Comparison of ENCODE assay signal across 17 cellular contexts in the genomic region with DNA sequence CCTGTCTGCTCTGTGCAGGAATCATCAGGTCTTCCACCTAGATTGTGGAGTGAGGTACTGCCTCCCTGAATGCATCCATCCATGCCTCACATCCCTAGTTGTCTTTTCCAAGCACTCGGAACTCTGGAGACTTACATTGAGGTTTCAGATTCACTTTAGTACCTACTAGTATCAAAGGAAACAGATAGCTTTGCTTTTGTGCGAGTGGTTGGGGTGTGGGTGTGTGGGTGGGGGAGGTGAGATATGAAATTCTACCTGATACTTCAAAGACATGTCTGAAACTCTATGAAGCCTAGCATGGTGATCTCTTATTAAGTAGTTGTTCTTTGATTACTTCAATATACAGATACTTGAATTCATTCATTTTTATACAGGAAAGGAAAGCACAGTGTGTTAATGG.
DNase-seq lines count a peak whose midpoint lies in the region; ATAC-seq, FAIRE-seq and TF ChIP-seq lines count a peak whose summit lies in the region.
"Had no signal": no experiment of that assay in that cellular context is flagged by ENCODE, and none has a peak within 500 bp of the region (broad histone marks: within the 10 kb centered on the region; RNA-seq: fewer than 3 reads in every experiment).

No MANE protein-coding gene starts in this region.

- ATAC-seq in HG03442 (IDR thresholded peaks at IDR 0.05; ENCODE audit: unreplicated experiment), result no peak
- ATAC-seq: heart left ventricle had no signal

- peak overlapping the region; percentile 11 for H3K4me3 Mint-ChIP-seq in activated naive CD4-positive, alpha-beta T cell treated with anti-CD3 and anti-CD28 coated beads, Interleukin-2, amount 50 U/mL, for 24 hours
- H3K4me3 Mint-ChIP-seq: B cell, neural crest cell had no signal

- H3K4me3 ChIP-seq in LNCaP clone FGC (ENCODE audit: low read depth, low read length) (peak overlapping the region; percentile 42), WERI-Rb-1 (ENCODE audit: low read depth, low read length) (no peak overlapping the region)
- H3K4me3 ChIP-seq: breast epithelium, dorsolateral prefrontal cortex, esophagus squamous epithelium, heart left ventricle had no signal

- no peaks in the 10 kb centered on the region for H3K27me3 Mint-ChIP-seq in activated naive CD4-positive, alpha-beta T cell treated with anti-CD3 and anti-CD28 coated beads, Interleukin-2, amount 50 U/mL, for 24 hours
- H3K27me3 Mint-ChIP-seq: B cell had no signal

- peaks cover 39% of the 10 kb centered on the region for H3K36me3 Mint-ChIP-seq in activated naive CD4-positive, alpha-beta T cell treated with anti-CD3 and anti-CD28 coated beads, Interleukin-2, amount 50 U/mL, for 24 hours

- H3K9me3 Mint-ChIP-seq in activated naive CD4-positive, alpha-beta T cell treated with anti-CD3 and anti-CD28 coated beads, Interleukin-2, amount 50 U/mL, for 24 hours, result no peaks in the 10 kb centered on the region
- H3K9me3 Mint-ChIP-seq: neural crest cell had no signal

- peak overlapping the region; percentile 11 for H3K27ac Mint-ChIP-seq in activated naive CD4-positive, alpha-beta T cell treated with anti-CD3 and anti-CD28 coated beads, Interleukin-2, amount 50 U/mL, for 24 hours
- H3K27ac Mint-ChIP-seq: B cell had no signal

- no peaks in the 10 kb centered on the region for H3K9me3 ChIP-seq in WERI-Rb-1 (ENCODE audit: severe bottlenecking)
- H3K9me3 ChIP-seq: breast epithelium, esophagus squamous epithelium, heart left ventricle had no signal

- H3K36me3 ChIP-seq in WERI-Rb-1, result peaks cover 12% of the 10 kb centered on the region
- H3K36me3 ChIP-seq: breast epithelium had no signal

- H3K4me1 Mint-ChIP-seq in activated naive CD4-positive, alpha-beta T cell treated with anti-CD3 and anti-CD28 coated beads, Interleukin-2, amount 50 U/mL, for 24 hours, result peaks cover 22% of the 10 kb centered on the region
- H3K4me1 Mint-ChIP-seq: B cell had no signal

- TF ChIP-seq CTCF in C4-2B (conservative IDR thresholded peaks at IDR 0.05) (no peak), LNCaP clone FGC (IDR thresholded peaks at IDR 0.05; ENCODE audit: control insufficient read depth, extremely low read depth, insufficient read depth) (no peak), WERI-Rb-1 (IDR thresholded peaks at IDR 0.05; ENCODE audit: low read depth, low read length) (no peak)

- DNase-seq in LNCaP clone FGC (ENCODE audit: low read depth) (no peak), RCC 7860 (ENCODE audit: low spot score) (no peak), WERI-Rb-1 (no peak), SHP77 (lab: John Stamatoyannopoulos, UW) (no peak)
- DNase-seq in stimulated activated CD4-positive, alpha-beta T cell treated with anti-CD3 and anti-CD28 coated beads, Interleukin-2, amount 100 ng/mL, for 24 hours, result peak; percentile 42 to 52
- DNase-seq: dorsolateral prefrontal cortex, esophagus squamous epithelium, heart left ventricle, NCI-H2029 treated with DMSO at 0.1 percent for 48 hours, NCI-H524 had no signal

- FAIRE-seq in RCC 7860 (lab: Jason Lieb, UNC), result no peak
- FAIRE-seq: keratinocyte had no signal

- peak overlapping the region; percentile 78; the same call in 1 of the 2 replicates for H3K27ac ChIP-seq in C4-2B
- H3K27ac ChIP-seq in WERI-Rb-1, result no peak overlapping the region
- H3K27ac ChIP-seq: esophagus squamous epithelium, heart left ventricle had no signal

- no peaks in the 10 kb centered on the region for H3K27me3 ChIP-seq in WERI-Rb-1 (ENCODE audit: insufficient read depth, low read depth, severe bottlenecking)
- H3K27me3 ChIP-seq: breast epithelium, dorsolateral prefrontal cortex, esophagus squamous epithelium, heart left ventricle had no signal

Comparison
In these comparisons a context has a peak if more than half of its experiments do, and no peak if none do; other contexts are left out.
1. DNase-seq: peak in stimulated activated CD4-positive, alpha-beta T cell treated with anti-CD3 and anti-CD28 coated beads, Interleukin-2, amount 100 ng/mL, for 24 hours (2 of 2); none in LNCaP clone FGC (single experiment), RCC 7860 (single experiment), WERI-Rb-1 (single experiment) and SHP77 (0 of 2).